16 cellular contexts compared by ENCODE assay signal in the genomic region with DNA sequence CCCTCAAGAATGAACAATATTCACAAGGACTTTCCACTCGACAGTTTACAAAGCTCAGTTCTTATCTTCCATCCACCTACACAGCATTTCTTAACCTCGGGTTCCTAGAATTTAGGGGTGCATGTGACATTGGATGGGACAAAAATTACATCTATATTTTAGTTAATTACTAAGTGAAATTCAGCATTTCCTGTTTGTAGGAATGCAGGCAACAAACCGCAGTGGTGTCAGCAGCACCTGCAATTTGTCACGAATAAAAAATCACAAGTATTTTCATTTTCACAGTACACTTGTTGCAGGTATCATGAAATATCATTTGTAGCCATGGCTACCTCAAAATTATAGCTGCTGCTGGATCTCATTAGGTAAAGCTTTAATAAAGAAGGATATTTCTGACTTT. TPM values are rescaled to one million over a fixed set of nuclear protein-coding genes. Genes with fewer than 3 reads are reported as not detected.
DNase-seq lines count a peak whose midpoint lies in the region; ATAC-seq and TF ChIP-seq lines count a peak whose summit lies in the region.
"Had no signal": no experiment of that assay in that cellular context is flagged by ENCODE, and none has a peak within 500 bp of the region (broad histone marks: within the 10 kb centered on the region; RNA-seq: fewer than 3 reads in every experiment).

No MANE protein-coding gene starts in this region.

- no peak for TF ChIP-seq CTCF in ovary (IDR thresholded peaks at IDR 0.05)

- TF ChIP-seq EP300 in ovary (IDR thresholded peaks at IDR 0.05) = no peak

- H3K4me1 ChIP-seq in ovary (ENCODE audit: insufficient read depth) = peaks cover 5% of the 10 kb centered on the region
- H3K4me1 ChIP-seq: body of pancreas had no signal

- TF ChIP-seq POLR2A in ovary (IDR thresholded peaks at IDR 0.05) = no peak

- H3K4me3 Mint-ChIP-seq in T-helper 17 cell = peak overlapping the region; percentile 93
- H3K4me3 Mint-ChIP-seq in activated naive CD8-positive, alpha-beta T cell = peak overlapping the region; percentile 84
- no peak overlapping the region for H3K4me3 Mint-ChIP-seq in stimulated activated memory B cell treated with anti-CD40 and anti-IgM and Interleukin-4, amounts not matched to agents 10 μg/mL and 1 μg/mL and 100 μg/mL, for 72 hours
- H3K4me3 Mint-ChIP-seq: nephron had no signal

- no peak overlapping the region for H3K27ac ChIP-seq in ovary
- H3K27ac ChIP-seq: WERI-Rb-1 had no signal

- no peaks in the 10 kb centered on the region for H3K36me3 ChIP-seq in ovary
- H3K36me3 ChIP-seq: lower lobe of right lung, WERI-Rb-1 had no signal

- no peak overlapping the region for H3K4me3 ChIP-seq in ovary
- H3K4me3 ChIP-seq: body of pancreas, lower lobe of right lung had no signal

- peak overlapping the region; percentile 97 for H3K27ac Mint-ChIP-seq in T-helper 17 cell
- peak overlapping the region; percentile 99 for H3K27ac Mint-ChIP-seq in activated naive CD8-positive, alpha-beta T cell
- H3K27ac Mint-ChIP-seq in stimulated activated memory B cell treated with anti-CD40 and anti-IgM and Interleukin-4, amounts not matched to agents 10 μg/mL and 1 μg/mL and 100 μg/mL, for 72 hours = peak overlapping the region; percentile 89
- H3K27ac Mint-ChIP-seq: nephron had no signal

- H3K36me3 Mint-ChIP-seq in T-helper 17 cell (ENCODE audit: low read depth) = peaks cover 4% of the 10 kb centered on the region
- peaks cover 2% of the 10 kb centered on the region for H3K36me3 Mint-ChIP-seq in activated naive CD8-positive, alpha-beta T cell
- peaks cover 4% of the 10 kb centered on the region for H3K36me3 Mint-ChIP-seq in stimulated activated memory B cell treated with anti-CD40 and anti-IgM and Interleukin-4, amounts not matched to agents 10 μg/mL and 1 μg/mL and 100 μg/mL, for 72 hours

- intact Hi-C loops in sciatic nerve (cut with DNase I) = no loop called here
- intact Hi-C loops in ovary (cut with DNase I) = no loop called here

- WGBS in ovary, 3 donors = 66 to 81% (median 71%) methylated on average over 4 of the region's 4 CpGs

- H3K27me3 Mint-ChIP-seq in T-helper 17 cell = no peaks in the 10 kb centered on the region
- H3K27me3 Mint-ChIP-seq in activated naive CD8-positive, alpha-beta T cell = no peaks in the 10 kb centered on the region
- H3K27me3 Mint-ChIP-seq in stimulated activated memory B cell treated with anti-CD40 and anti-IgM and Interleukin-4, amounts not matched to agents 10 μg/mL and 1 μg/mL and 100 μg/mL, for 72 hours = no peaks in the 10 kb centered on the region

- no peaks in the 10 kb centered on the region for H3K9me3 Mint-ChIP-seq in activated naive CD8-positive, alpha-beta T cell (ENCODE audit: low read depth)
- peaks cover 3% of the 10 kb centered on the region for H3K9me3 Mint-ChIP-seq in stimulated activated memory B cell treated with anti-CD40 and anti-IgM and Interleukin-4, amounts not matched to agents 10 μg/mL and 1 μg/mL and 100 μg/mL, for 72 hours

- ATAC-seq in T-helper 17 cell (no peak), sciatic nerve (no peak)
- ATAC-seq in stimulated activated memory B cell treated with anti-CD40 and anti-IgM and Interleukin-4, amounts not matched to agents 10 μg/mL and 1 μg/mL and 100 μg/mL, for 72 hours = no peak
- ATAC-seq: body of pancreas had no signal

- no peaks in the 10 kb centered on the region for H3K9me3 ChIP-seq in T-helper 17 cell (ENCODE audit: control insufficient read depth, low read length, poor library complexity, severe bottlenecking)
- H3K9me3 ChIP-seq in ovary = no peaks in the 10 kb centered on the region
- H3K9me3 ChIP-seq: body of pancreas, lower lobe of right lung had no signal

- no peaks in the 10 kb centered on the region for H3K27me3 ChIP-seq in ovary
- H3K27me3 ChIP-seq: body of pancreas had no signal

- peak; percentile 47 for DNase-seq in activated naive CD4-positive, alpha-beta T cell treated with Interleukin-2 at 50 U/mL for 16 hours
- no peak for DNase-seq in activated naive CD4-positive, alpha-beta T cell (lab: John Stamatoyannopoulos, UW)
- DNase-seq in T-helper 17 cell (no peak), NCI-H1417 treated with DMSO at 0.1 percent for 48 hours (lab: John Stamatoyannopoulos, UW) (no peak), sciatic nerve (ENCODE audit: low spot score) (no peak), ovary (no peak)
- DNase-seq: body of pancreas, GDM1, lower lobe of right lung, NCI-H1092, RPMI8226, SW 1271 had no signal

- H3K4me1 Mint-ChIP-seq in T-helper 17 cell = peaks cover 32% of the 10 kb centered on the region
- peaks cover 77% of the 10 kb centered on the region for H3K4me1 Mint-ChIP-seq in activated naive CD8-positive, alpha-beta T cell (ENCODE audit: low read depth)
- H3K4me1 Mint-ChIP-seq in stimulated activated memory B cell treated with anti-CD40 and anti-IgM and Interleukin-4, amounts not matched to agents 10 μg/mL and 1 μg/mL and 100 μg/mL, for 72 hours = peaks cover 71% of the 10 kb centered on the region

RNA-seq across cellular contexts. Expression of a gene that starts 36.2 kb away (rescaled TPM):
- total RNA-seq in T-helper 17 cell (100 to 1,000 TPM; 118 to 127 TPM), sciatic nerve (19.8 TPM), ovary (100 to 1,000 TPM in 5 of 7 donors, 10 to 100 TPM in 2; 50.4 to 260 (median 121) TPM)
- polyA plus RNA-seq in ovary = 10 to 100 TPM; 59.7 to 64.5 TPM
